8 cellular contexts compared by ENCODE assay signal in genomic region chr11:57530215-57530595, GRCh38. TPM values are rescaled to one million over a fixed set of nuclear protein-coding genes. Genes with fewer than 3 reads are reported as not detected.
DNase-seq lines count a peak whose midpoint lies in the region; ATAC-seq, FAIRE-seq and TF ChIP-seq lines count a peak whose summit lies in the region.

No MANE protein-coding gene starts in this region.

- H3K27me3 ChIP-seq in PC-3 (ENCODE audit: low read length) = no peaks in the 10 kb centered on the region
- H3K27me3 ChIP-seq in endothelial cell of umbilical vein (ENCODE audit: control insufficient read depth in 2 of 2, insufficient read depth in 2 of 2, low read length in 2 of 2) = no peaks in the 10 kb centered on the region
- no peaks in the 10 kb centered on the region for H3K27me3 ChIP-seq in neuron (ENCODE audit: insufficient read depth, low read length)

- CTCF ChIA-PET in PC-3 (lab: Charles Lee) (no interaction called here), endothelial cell of umbilical vein (lab: Charles Lee) (interaction anchor here (1.0 to 10.9 kb wide), 6 partner anchors 14 to 184 kb away, joined by 3 to 316 read pairs (median 42); partner anchors contain the start of genes RTN4RL2 and SLC43A1)

- dilution Hi-C loops in endothelial cell of umbilical vein (cut with MboI; ENCODE audit: extremely low pct_ligation_motif_present, low sequenced_read_pairs) = no loop called here

- peak overlapping the region; percentile 90 for H3K4me2 ChIP-seq in PC-3 (ENCODE audit: low read length)
- peak overlapping the region; percentile 96 for H3K4me2 ChIP-seq in endothelial cell of umbilical vein (ENCODE audit: insufficient read depth, low read length)

- no peak for FAIRE-seq in endothelial cell of umbilical vein (lab: Jason Lieb, UNC)

- H3F3A ChIP-seq in PC-3 (ENCODE audit: low read length, unreplicated experiment) = no peaks in the 10 kb centered on the region

- H2AFZ ChIP-seq in PC-3 (ENCODE audit: low read length) (peak overlapping the region; percentile 70), endothelial cell of umbilical vein (ENCODE audit: low read depth, low read length) (peak overlapping the region; percentile 67), neuron (ENCODE audit: low read depth, low read length) (no peak overlapping the region)

- peaks cover 25% of the 10 kb centered on the region for H3K79me2 ChIP-seq in PC-3 (ENCODE audit: low read length)
- peaks cover 18% of the 10 kb centered on the region for H3K79me2 ChIP-seq in endothelial cell of umbilical vein (ENCODE audit: control insufficient read depth, insufficient read depth, low read length)

- H3K4me1 ChIP-seq in PC-3 (ENCODE audit: insufficient read depth, low read length) (peaks cover 11% of the 10 kb centered on the region; the same call in 1 of the 2 replicates), endothelial cell of umbilical vein (ENCODE audit: control insufficient read depth, extremely low read depth, insufficient read depth, low read length) (peaks cover 21% of the 10 kb centered on the region), neuron (ENCODE audit: insufficient read depth, low read length) (peaks cover 20% of the 10 kb centered on the region)

- no peak for DNase-seq in PC-3
- no peak for DNase-seq in endothelial cell of umbilical vein (ENCODE audit: low read depth, low spot score)
- DNase-seq in medulla oblongata (ENCODE audit: extremely low spot score) = no peak
- no peak for DNase-seq in dermis blood vessel endothelial cell
- DNase-seq in DMS79 (lab: John Stamatoyannopoulos, UW) = no peak

- TF ChIP-seq CTCF in PC-3 (conservative IDR thresholded peaks at IDR 0.05; ENCODE audit: low read depth, low read length) (no peak), endothelial cell of umbilical vein (IDR thresholded peaks at IDR 0.05; ENCODE audit: extremely low read depth in 1 of 2, insufficient read depth in 1 of 2, low read depth in 1 of 2, low read length in 2 of 2) (no peak)

- H3K4me3 ChIP-seq in PC-3 (ENCODE audit: low read length) (peak overlapping the region; percentile 83), endothelial cell of umbilical vein (replicated peaks in 1 of 3; ENCODE audit: insufficient read depth in 1 of 3, low read depth in 1 of 3, low read length in 3 of 3) (peak overlapping the region; percentile 53 to 74 (median 69)), neuron (ENCODE audit: low read length) (peak overlapping the region; percentile 80)

- H3K27ac ChIP-seq in PC-3 (ENCODE audit: low read length) = peak overlapping the region; percentile 14; the same call in 1 of the 2 replicates
- peak overlapping the region; percentile 48 for H3K27ac ChIP-seq in endothelial cell of umbilical vein (ENCODE audit: insufficient read depth, low read depth, low read length)

- no peaks in the 10 kb centered on the region for H4K20me1 ChIP-seq in PC-3 (ENCODE audit: low read length)
- H4K20me1 ChIP-seq in endothelial cell of umbilical vein (replicated peaks; ENCODE audit: control insufficient read depth, extremely low read depth, insufficient read depth, low read length) = no peaks in the 10 kb centered on the region

- H3K9ac ChIP-seq in PC-3 (ENCODE audit: low read length) (peak overlapping the region; percentile 90), endothelial cell of umbilical vein (replicated peaks; ENCODE audit: extremely low read depth, insufficient read depth, low read length) (peak overlapping the region; percentile 69)

- BruUV-seq in PC-3 (replicated peaks; lab: Mats Ljungman, UMichigan) (TSS peak; percentile 79), endothelial cell of umbilical vein (replicated peaks; lab: Mats Ljungman, UMichigan) (TSS peak; percentile 79)

- POLR2A ChIA-PET in PC-3 (lab: Charles Lee; ENCODE audit: unreplicated experiment) = no interaction called here
- POLR2A ChIA-PET in endothelial cell of umbilical vein (lab: Charles Lee) = interaction anchor here (1.5 kb wide), 1 partner anchor 111 kb away, joined by 3 read pairs; no protein-coding TSS in a partner anchor

- no peaks in the 10 kb centered on the region for H3K9me1 ChIP-seq in endothelial cell of umbilical vein (replicated peaks; ENCODE audit: control insufficient read depth, extremely low read depth, insufficient read depth, low read length)

- intact Hi-C loops in PC-3 (cut with micrococcal nuclease) = loop anchor here (1.0 kb wide), 2 partner anchors 111 to 182 kb away; partner anchors contain the start of genes MED19 and TMX2
- intact Hi-C loops in endothelial cell of umbilical vein (cut with micrococcal nuclease) = loop anchor here (1.0 kb wide), 3 partner anchors 36 to 127 kb away; partner anchors contain the start of gene CLP1

- no peaks in the 10 kb centered on the region for H3K9me2 ChIP-seq in PC-3 (replicated peaks; ENCODE audit: low read length)

- peak; percentile 1 for ATAC-seq in GM18873 (IDR thresholded peaks at IDR 0.05; ENCODE audit: low FRiP score, unreplicated experiment)
- ATAC-seq in PC-3 = peak; percentile 15
- ATAC-seq in HG03520 (IDR thresholded peaks at IDR 0.05; ENCODE audit: unreplicated experiment) = no peak

- H3K36me3 ChIP-seq in PC-3 (ENCODE audit: low read depth, low read length) (peaks cover 6% of the 10 kb centered on the region; the same call in 1 of the 2 replicates), endothelial cell of umbilical vein (ENCODE audit: control insufficient read depth in 2 of 2, extremely low read depth in 1 of 2, insufficient read depth in 2 of 2, low read length in 2 of 2) (peaks cover 2 to 6% of the 10 kb centered on the region in 2 experiments), neuron (ENCODE audit: insufficient read depth, low read length) (peaks cover 5% of the 10 kb centered on the region)

- H3K9me3 ChIP-seq in PC-3 (ENCODE audit: low read length) (no peaks in the 10 kb centered on the region), endothelial cell of umbilical vein (replicated peaks; ENCODE audit: control insufficient read depth, insufficient read depth, low read length) (no peaks in the 10 kb centered on the region), neuron (ENCODE audit: low read length) (no peaks in the 10 kb centered on the region)

- no peak for TF ChIP-seq POLR2A in endothelial cell of umbilical vein (IDR thresholded peaks at IDR 0.05; ENCODE audit: low read depth, low read length)

TF ChIP-seq in endothelial cell of umbilical vein, 7 proteins besides CTCF, POLR2A, EP300 and RAD21 (continues in another document):
- TF ChIP-seq MAX (IDR thresholded peaks at IDR 0.05; ENCODE audit: insufficient read depth, insufficient read length) (no peak), GATA2 (IDR thresholded peaks at IDR 0.05; ENCODE audit: insufficient read depth, insufficient read length, low read depth, low read length) (no peak), JUN (IDR thresholded peaks at IDR 0.05; ENCODE audit: borderline replicate concordance, insufficient read depth, insufficient read length, low read depth) (no peak), FOS (IDR thresholded peaks at IDR 0.05; ENCODE audit: borderline replicate concordance, insufficient read depth, low read length) (no peak)

RNA-seq across cellular contexts. Expression of gene TIMM10, which starts 0.3 kb away (rescaled TPM):
- total RNA-seq in PC-3 (2014; rRNA removed) = 233 and 313 TPM in 2 replicates
- 64.2 and 105 TPM in 2 replicates for total RNA-seq in endothelial cell of umbilical vein
- 109 and 128 TPM in 2 replicates for polyA plus RNA-seq in endothelial cell of umbilical vein
- 122 and 165 TPM in 2 replicates for polyA plus RNA-seq in endothelial cell of umbilical vein (2011; cell fraction: cytosol; rRNA removed)
- polyA plus RNA-seq in endothelial cell of umbilical vein (2011; cell fraction: nucleus; rRNA removed) = 43.4 and 47.7 TPM in 2 replicates
- polyA plus RNA-seq in endothelial cell of umbilical vein (2012) = 97.8 and 133 TPM in 2 replicates
- 46.9 and 56.5 TPM in 2 replicates for polyA minus RNA-seq in endothelial cell of umbilical vein
- 16.3 TPM for polyA minus RNA-seq in endothelial cell of umbilical vein (2011; cell fraction: cytosol; rRNA and poly(A)+ RNA removed)
- 9.0 and 10.6 TPM in 2 replicates for polyA minus RNA-seq in endothelial cell of umbilical vein (2011; cell fraction: nucleus; rRNA and poly(A)+ RNA removed)
- 28.1 and 39.8 TPM in 2 replicates for total RNA-seq in dermis blood vessel endothelial cell

RNA-seq across cellular contexts. Expression of gene SMTNL1, which starts 7.2 kb away (rescaled TPM):
- total RNA-seq in PC-3 (2014; rRNA removed) = not detected in 2 replicates
- not detected in 2 replicates for total RNA-seq in endothelial cell of umbilical vein
- not detected in 2 replicates for polyA plus RNA-seq in endothelial cell of umbilical vein
- not detected in 2 replicates for polyA plus RNA-seq in endothelial cell of umbilical vein (2011; cell fraction: cytosol; rRNA removed)
- polyA plus RNA-seq in endothelial cell of umbilical vein (2011; cell fraction: nucleus; rRNA removed) = not detected in 2 replicates
- polyA plus RNA-seq in endothelial cell of umbilical vein (2012) = not detected in 2 replicates
- not detected in 2 replicates for polyA minus RNA-seq in endothelial cell of umbilical vein
- not detected for polyA minus RNA-seq in endothelial cell of umbilical vein (2011; cell fraction: cytosol; rRNA and poly(A)+ RNA removed)
- polyA minus RNA-seq in endothelial cell of umbilical vein (2011; cell fraction: nucleus; rRNA and poly(A)+ RNA removed) = not detected in 2 replicates
- total RNA-seq in dermis blood vessel endothelial cell = not detected in 2 replicates

RNA-seq across cellular contexts. Expression of gene SLC43A1, which starts 14.7 kb away (rescaled TPM):
- total RNA-seq in PC-3 (2014; rRNA removed) (7.4 and 12.4 TPM in 2 replicates), endothelial cell of umbilical vein (11.3 and 13.7 TPM in 2 replicates), dermis blood vessel endothelial cell (16.7 and 18.4 TPM in 2 replicates)
- polyA plus RNA-seq in endothelial cell of umbilical vein = 19.5 and 22.7 TPM in 2 replicates
- 12.6 and 12.9 TPM in 2 replicates for polyA plus RNA-seq in endothelial cell of umbilical vein (2011; cell fraction: cytosol; rRNA removed)
- polyA plus RNA-seq in endothelial cell of umbilical vein (2011; cell fraction: nucleus; rRNA removed) = 30.0 and 33.0 TPM in 2 replicates
- polyA plus RNA-seq in endothelial cell of umbilical vein (2012) = 8.6 and 11.4 TPM in 2 replicates
- 23.6 and 25.1 TPM in 2 replicates for polyA minus RNA-seq in endothelial cell of umbilical vein
- polyA minus RNA-seq in endothelial cell of umbilical vein (2011; cell fraction: cytosol; rRNA and poly(A)+ RNA removed) = 2.3 TPM
- 16.7 and 21.5 TPM in 2 replicates for polyA minus RNA-seq in endothelial cell of umbilical vein (2011; cell fraction: nucleus; rRNA and poly(A)+ RNA removed)

RNA-seq across cellular contexts. Expression of gene UBE2L6, which starts 37.3 kb away (rescaled TPM):
- 16.5 and 17.3 TPM in 2 replicates for total RNA-seq in PC-3 (2014; rRNA removed)
- 10.8 and 22.3 TPM in 2 replicates for total RNA-seq in endothelial cell of umbilical vein
- 25.2 and 31.2 TPM in 2 replicates for polyA plus RNA-seq in endothelial cell of umbilical vein
- polyA plus RNA-seq in endothelial cell of umbilical vein (2011; cell fraction: cytosol; rRNA removed) = 17.1 and 20.6 TPM in 2 replicates
- polyA plus RNA-seq in endothelial cell of umbilical vein (2011; cell fraction: nucleus; rRNA removed) = 4.0 and 8.8 TPM in 2 replicates
- polyA plus RNA-seq in endothelial cell of umbilical vein (2012) = 26.0 and 52.7 TPM in 2 replicates
- 20.8 and 22.1 TPM in 2 replicates for polyA minus RNA-seq in endothelial cell of umbilical vein
- not detected for polyA minus RNA-seq in endothelial cell of umbilical vein (2011; cell fraction: cytosol; rRNA and poly(A)+ RNA removed)
- polyA minus RNA-seq in endothelial cell of umbilical vein (2011; cell fraction: nucleus; rRNA and poly(A)+ RNA removed) = 1.6 and 2.8 TPM in 2 replicates
- total RNA-seq in dermis blood vessel endothelial cell = 37.4 and 41.5 TPM in 2 replicates
